In the genomic region with DNA sequence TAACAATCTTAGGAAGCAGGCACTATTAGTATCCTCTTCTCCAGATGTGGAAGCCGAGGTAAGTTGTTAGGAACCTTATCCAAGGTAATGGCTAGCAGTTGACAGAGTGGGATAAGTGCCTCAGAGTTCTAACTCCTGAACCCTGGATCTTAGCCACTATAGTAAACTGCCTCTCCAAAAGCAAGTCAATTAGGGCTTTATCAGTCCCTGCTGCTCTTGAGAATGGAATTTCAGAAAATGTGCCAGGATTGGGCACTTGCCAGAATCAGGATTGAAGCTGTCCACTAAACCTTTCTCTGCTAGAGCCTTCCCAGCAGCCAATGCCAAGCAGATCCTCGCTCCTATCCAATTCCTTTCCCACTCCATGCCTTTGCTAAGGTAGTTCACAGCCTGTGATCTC, we compare ENCODE assay signal across 23 cellular contexts.
A peak's percentile ranks its signal among the peaks of the same experiment; 100 is the strongest.
DNase-seq lines count a peak whose midpoint lies in the region; ATAC-seq, FAIRE-seq and TF ChIP-seq lines count a peak whose summit lies in the region.
"Had no signal": no experiment of that assay in that cellular context is flagged by ENCODE, and none has a peak within 500 bp of the region (broad histone marks: within the 10 kb centered on the region; RNA-seq: fewer than 3 reads in every experiment).

No MANE protein-coding gene starts in this region.

- H2BK5ac ChIP-seq in H1 (ENCODE audit: low read depth, low read length): no peak overlapping the region

- no peak overlapping the region for H4K8ac ChIP-seq in H1 (ENCODE audit: extremely low read depth, insufficient read depth, low read length)

- H3K23ac ChIP-seq in H1 (ENCODE audit: insufficient read length): no peak overlapping the region

- peak; percentile 78 for ATAC-seq in Right ventricle myocardium superior (ENCODE audit: poor library complexity)
- peak; percentile 67 to 77 for ATAC-seq in right cardiac atrium
- no peak for ATAC-seq in GM19351 (IDR thresholded peaks at IDR 0.05; ENCODE audit: unreplicated experiment)
- no peak for ATAC-seq in HG03175 (IDR thresholded peaks at IDR 0.05; ENCODE audit: unreplicated experiment)
- ATAC-seq in gastroesophageal sphincter: no peak
- ATAC-seq: A549 had no signal

- H2BK12ac ChIP-seq in H1 (ENCODE audit: low read depth, low read length): no peak overlapping the region

- H3K27ac ChIP-seq in H1 (ENCODE audit: low read depth, low read length): no peak overlapping the region
- no peak overlapping the region for H3K27ac ChIP-seq in right cardiac atrium (ENCODE audit: low read length)
- H3K27ac ChIP-seq in gastroesophageal sphincter: no peak overlapping the region
- H3K27ac ChIP-seq: A549, Peyer's patch, SJSA1 had no signal

- POLR2A ChIA-PET in H1 (lab: Charles Lee; ENCODE audit: partially characterized antibody): no interaction called here

- no peak overlapping the region for H3K4me3 ChIP-seq in H1 (ENCODE audit: extremely low read depth in 1 of 4, insufficient read depth in 2 of 4, low read depth in 3 of 4, low read length in 4 of 4)
- no peak overlapping the region for H3K4me3 ChIP-seq in right cardiac atrium (ENCODE audit: low read length)
- H3K4me3 ChIP-seq in gastroesophageal sphincter: no peak overlapping the region
- H3K4me3 ChIP-seq: A549, Peyer's patch, SJSA1 had no signal

- TF ChIP-seq POLR2A in H1 (IDR thresholded peaks at IDR 0.05; ENCODE audit: control extremely low read depth in 1 of 2, low read depth in 2 of 2, low read length in 2 of 2): no peak
- TF ChIP-seq POLR2A in gastroesophageal sphincter (IDR thresholded peaks at IDR 0.05): no peak

- H3K9ac ChIP-seq in H1 (replicated peaks in 1 of 4; ENCODE audit: extremely low read depth in 1 of 4, low read depth in 3 of 4, low read length in 3 of 4): no peak overlapping the region

- H3K79me1 ChIP-seq in H1 (ENCODE audit: low read depth, low read length): no peaks in the 10 kb centered on the region

- H3K79me2 ChIP-seq in H1 (ENCODE audit: control insufficient read depth in 1 of 2, insufficient read depth in 2 of 2, low read length in 2 of 2): no peaks in the 10 kb centered on the region

- H3K9me3 ChIP-seq in H1 (ENCODE audit: insufficient read depth in 2 of 2, low read depth in 1 of 2, low read length in 1 of 2) (peaks cover 0 to 2% of the 10 kb centered on the region in 2 experiments; a peak in 1 of 4 replicates), right cardiac atrium (ENCODE audit: control insufficient read depth, low read length) (no peaks in the 10 kb centered on the region), gastroesophageal sphincter (no peaks in the 10 kb centered on the region)
- H3K9me3 ChIP-seq: A549, BE2C, Peyer's patch, SJSA1 had no signal

- no peaks in the 10 kb centered on the region for H3K4me1 ChIP-seq in H1 (replicated peaks in 1 of 4; ENCODE audit: control insufficient read depth in 3 of 4, insufficient read depth in 4 of 4, low read length in 3 of 4)
- peaks cover 4% of the 10 kb centered on the region for H3K4me1 ChIP-seq in right cardiac atrium (ENCODE audit: control insufficient read depth, insufficient read depth, low read length)
- H3K4me1 ChIP-seq in gastroesophageal sphincter: no peaks in the 10 kb centered on the region
- H3K4me1 ChIP-seq: A549, Peyer's patch, SJSA1 had no signal

- no peak overlapping the region for H3K4ac ChIP-seq in H1 (replicated peaks; ENCODE audit: insufficient read length, low read depth, low read length)

- H2BK15ac ChIP-seq in H1 (ENCODE audit: low read length): no peak overlapping the region; the same call in 1 of the 2 replicates

- DNase-seq in Right ventricle myocardium superior (no peak), cardiac septum (ENCODE audit: low spot score) (no peak), H1 (ENCODE audit: low read depth in 1 of 2, low spot score in 2 of 2) (no peak), right cardiac atrium (peak in 1 of 3 donors; percentile 34), ureter (ENCODE audit: low spot score) (peak; percentile 63)
- DNase-seq: BE2C, EL, GF-D8, H7, Karpas-422, MV-4-11, NCI-H1417 treated with DMSO at 0.1 percent for 48 hours, NCI-H187, NCI-H226, NCI-H510A treated with DMSO at 0.1 percent for 48 hours, NCI-H748 treated with DMSO at 0.1 percent for 48 hours, Peyer's patch had no signal

- no peak overlapping the region for H2AFZ ChIP-seq in H1 (ENCODE audit: low read length)

- H3K23me2 ChIP-seq in H1 (ENCODE audit: low read depth, low read length): no peaks in the 10 kb centered on the region

- H2AK5ac ChIP-seq in H1 (ENCODE audit: low read depth, low read length): no peak overlapping the region

- no peak overlapping the region for H3K18ac ChIP-seq in H1 (ENCODE audit: extremely low read depth, low read length)

- no peak overlapping the region for H2BK120ac ChIP-seq in H1 (replicated peaks; ENCODE audit: low read depth, low read length)

- H4K5ac ChIP-seq in H1 (ENCODE audit: insufficient read length, low read depth, low read length): no peak overlapping the region

- H4K91ac ChIP-seq in H1 (replicated peaks; ENCODE audit: insufficient read length, low read length): peak overlapping the region; percentile 8

- no peak overlapping the region for H3K56ac ChIP-seq in H1 (replicated peaks; ENCODE audit: insufficient read length, low read depth, low read length)

- H3K27me3 ChIP-seq in H1 (replicated peaks in 1 of 4; ENCODE audit: control insufficient read depth in 3 of 4, extremely low read depth in 1 of 4, insufficient read depth in 3 of 4, low read length in 3 of 4) (no peaks in the 10 kb centered on the region), right cardiac atrium (ENCODE audit: control insufficient read depth, insufficient read depth) (no peaks in the 10 kb centered on the region), gastroesophageal sphincter (no peaks in the 10 kb centered on the region)
- H3K27me3 ChIP-seq: BE2C, Peyer's patch, SJSA1 had no signal

- H3K14ac ChIP-seq in H1 (ENCODE audit: insufficient read length): no peak overlapping the region

- H3K4me2 ChIP-seq in H1 (ENCODE audit: insufficient read depth in 1 of 2, low read depth in 2 of 2, low read length in 2 of 2): no peak overlapping the region
- H3K4me2 ChIP-seq: A549 had no signal

- TF ChIP-seq RAD21 in H1 (IDR thresholded peaks at IDR 0.05 in 1 of 2, conservative IDR thresholded peaks at IDR 0.05 in 1 of 2; ENCODE audit: low read depth in 2 of 2, low read length in 2 of 2): no peak

- 94% methylated on average over 2 of the region's 2 CpGs; no CpG with 5 or more reads in 1 of the 2 experiments for WGBS in H1 (ENCODE audit: extremely low coverage in 1 of 2, insufficient coverage in 1 of 2, insufficient read length in 1 of 2, insufficient replicate concordance in 2 of 2, low coverage in 1 of 2, low lambda C conversion rate in 2 of 2, missing lambda C conversion rate in 1 of 2), 2 experiments
- 31% methylated on average over 2 of the region's 2 CpGs for WGBS in right cardiac atrium
- 33 to 69% methylated on average over 2 of the region's 2 CpGs for WGBS in gastroesophageal sphincter (ENCODE audit: low coverage in 1 of 2), 2 donors

- TF ChIP-seq EP300 in H1 (IDR thresholded peaks at IDR 0.05; ENCODE audit: borderline replicate concordance in 1 of 2, low read depth in 2 of 2, low read length in 2 of 2): no peak
- no peak for TF ChIP-seq EP300 in gastroesophageal sphincter (IDR thresholded peaks at IDR 0.05)

- intact Hi-C loops in Right ventricle myocardium superior (cut with DNase I) (no loop called here), cardiac septum (cut with DNase I) (no loop called here), right cardiac atrium (cut with DNase I) (no loop called here)

- H3K36me3 ChIP-seq in H1 (ENCODE audit: control insufficient read depth in 2 of 4, insufficient read depth in 4 of 4, low read length in 3 of 4) (no peaks in the 10 kb centered on the region), gastroesophageal sphincter (no peaks in the 10 kb centered on the region)
- H3K36me3 ChIP-seq: BE2C, Peyer's patch, SJSA1 had no signal

- CTCF ChIA-PET in H1 (lab: Charles Lee; ENCODE audit: partially characterized antibody): interaction anchor here (1.1 kb wide), 1 partner anchor 9 kb away, joined by 3 read pairs; no protein-coding TSS in a partner anchor

- TF ChIP-seq CTCF in H1 (IDR thresholded peaks at IDR 0.05; ENCODE audit: control extremely low read depth in 1 of 3, insufficient read depth in 1 of 3, low read depth in 1 of 3, low read length in 3 of 3) (no peak), gastroesophageal sphincter (IDR thresholded peaks at IDR 0.05) (no peak)

- H2BK20ac ChIP-seq in H1 (ENCODE audit: low read length): peak overlapping the region; percentile 53; the same call in 1 of the 2 replicates

- H4K20me1 ChIP-seq in H1 (replicated peaks in 1 of 2; ENCODE audit: control insufficient read depth in 1 of 2, insufficient read depth in 2 of 2, low read length in 2 of 2): no peaks in the 10 kb centered on the region

- FAIRE-seq in H1 (lab: Jason Lieb, UNC): no peak
- FAIRE-seq: A549, D721Med had no signal

TF ChIP-seq in H1, 55 proteins besides CTCF, POLR2A, EP300 and RAD21:
- TF ChIP-seq PHF8 (conservative IDR thresholded peaks at IDR 0.05; ENCODE audit: low read depth, low read length) (no peak), E2F6 (IDR thresholded peaks at IDR 0.05) (no peak), SUZ12 (IDR thresholded peaks at IDR 0.05; ENCODE audit: low read length) (no peak), HDAC2 (IDR thresholded peaks at IDR 0.05; ENCODE audit: borderline replicate concordance in 1 of 2, low read depth in 2 of 2, low read length in 2 of 2) (no peak), RNF2 (IDR thresholded peaks at IDR 0.05; ENCODE audit: borderline replicate concordance, low read depth, low read length, missing control alignments, poor library complexity, severe bottlenecking) (no peak), SIRT6 (IDR thresholded peaks at IDR 0.05; ENCODE audit: low read length) (no peak), YY1 (IDR thresholded peaks at IDR 0.05; ENCODE audit: low read depth, low read length) (no peak)
- TF ChIP-seq, protein P1, sequence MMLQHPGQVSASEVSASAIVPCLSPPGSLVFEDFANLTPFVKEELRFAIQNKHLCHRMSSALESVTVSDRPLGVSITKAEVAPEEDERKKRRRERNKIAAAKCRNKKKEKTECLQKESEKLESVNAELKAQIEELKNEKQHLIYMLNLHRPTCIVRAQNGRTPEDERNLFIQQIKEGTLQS (IDR thresholded peaks at IDR 0.05; ENCODE audit: insufficient read depth, low read depth, low read length): no peak

Comparison
In these comparisons a context has a peak if more than half of its experiments do, and no peak if none do; other contexts are left out.
1. ATAC-seq: peak in Right ventricle myocardium superior (single experiment) and right cardiac atrium (2 of 2); none in GM19351 (single experiment), HG03175 (single experiment) and gastroesophageal sphincter (single experiment).